Comparison of ENCODE assay signal across 23 cellular contexts in genomic region chr1:39226836-39227235, GRCh38.
"Had no signal": no experiment of that assay in that cellular context is flagged by ENCODE, and none has a peak within 500 bp of the region (broad histone marks: within the 10 kb centered on the region; RNA-seq: fewer than 3 reads in every experiment).

No MANE protein-coding gene starts in this region.

- H3K27ac Mint-ChIP-seq: activated naive CD8-positive, alpha-beta T cell treated with anti-CD3 and anti-CD28 coated beads for 36 hours; activated T-cell treated with anti-CD3 and anti-CD28 coated beads, Interleukin-2, amount 50 U/mL, for 72 hours; neural progenitor cell had no signal

- H3K9me3 Mint-ChIP-seq: activated naive CD8-positive, alpha-beta T cell treated with anti-CD3 and anti-CD28 coated beads for 36 hours; neural progenitor cell had no signal

- H3K27me3 Mint-ChIP-seq: activated naive CD8-positive, alpha-beta T cell treated with anti-CD3 and anti-CD28 coated beads for 36 hours had no signal

- H3K9me3 ChIP-seq: adrenal gland, gastrocnemius medialis, psoas muscle, transverse colon had no signal

- ATAC-seq: activated T-cell treated with anti-CD3 and anti-CD28 coated beads, Interleukin-2, amount 50 U/mL, for 72 hours; gastrocnemius medialis; left cardiac atrium; left ventricle myocardium superior; psoas muscle had no signal

- H3K4me3 Mint-ChIP-seq: activated naive CD8-positive, alpha-beta T cell treated with anti-CD3 and anti-CD28 coated beads for 36 hours; activated T-cell treated with anti-CD3 and anti-CD28 coated beads, Interleukin-2, amount 50 U/mL, for 72 hours; neural progenitor cell had no signal

- DNase-seq: activated CD4-positive, alpha-beta T cell treated with anti-CD3 and anti-CD28 coated beads for 4 hours; activated CD4-positive, alpha-beta T cell treated with anti-CD3 and anti-CD28 coated beads, Interleukin-2, amount 50 U/mL, for 4 hours; activated naive CD4-positive, alpha-beta T cell; activated naive CD8-positive, alpha-beta T cell treated with anti-CD3 and anti-CD28 coated beads for 36 hours; activated T-cell treated with anti-CD3 and anti-CD28 coated beads for 4 hours; activated T-cell treated with anti-CD3 and anti-CD28 coated beads, Interleukin-2, amount 50 U/mL, for 72 hours; adrenal gland; brain microvascular endothelial cell; dorsolateral prefrontal cortex; effector memory CD4-positive, alpha-beta T cell; erythroblast; gastrocnemius medialis; glutamatergic neuron; left cardiac atrium; left ventricle myocardium superior; occipital lobe; psoas muscle; stimulated activated CD4-positive, alpha-beta T cell treated with anti-CD3 and anti-CD28 coated beads, Interleukin-15, amount 100 ng/mL, for 24 hours; stimulated activated CD4-positive, alpha-beta T cell treated with anti-CD3 and anti-CD28 coated beads, Interleukin-2, amount 100 ng/mL, for 24 hours; stimulated activated naive CD4-positive, alpha-beta T cell treated with Interleukin-2 at 50 U/mL for 16 hours; T-helper 9 cell; transverse colon had no signal
